ENCODE assay signal across 1 cellular context in the genomic region with DNA sequence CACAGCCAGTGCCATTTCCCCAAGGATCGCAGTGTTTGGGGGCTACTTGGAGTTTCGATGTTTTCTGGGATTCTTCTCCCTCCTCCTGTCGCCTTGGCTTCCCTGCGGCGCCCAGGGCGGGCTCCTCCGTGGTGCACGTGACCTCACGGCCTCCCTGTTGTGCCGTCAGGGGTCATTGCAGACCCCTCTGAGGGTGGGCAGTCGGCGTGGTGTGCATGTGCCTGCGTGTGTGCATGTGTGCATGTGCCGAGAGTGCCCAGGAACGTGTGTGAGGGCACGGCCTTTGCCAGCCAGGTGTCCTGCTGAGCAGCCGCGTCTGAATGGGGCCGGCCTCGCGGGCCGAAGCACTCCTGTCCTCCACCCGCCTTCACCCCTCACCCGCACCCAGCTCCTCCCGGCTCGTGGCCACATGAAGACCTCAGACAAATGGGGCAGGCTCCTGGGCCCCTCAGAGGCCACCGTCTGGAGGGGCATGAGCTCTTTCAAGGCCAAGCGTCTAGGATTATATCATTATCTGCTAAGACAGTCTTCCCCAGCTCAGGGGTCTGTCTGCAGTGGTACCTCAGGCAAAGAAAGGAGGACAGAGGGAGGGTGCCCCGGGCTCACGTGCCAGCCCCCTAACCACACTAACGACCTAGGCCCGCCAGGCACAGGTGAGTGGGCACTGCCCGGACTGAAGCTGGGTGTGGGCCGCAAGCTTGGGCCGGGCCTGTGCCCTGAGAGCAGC.
A peak's percentile ranks its signal among the peaks of the same experiment; 100 is the strongest.
TF ChIP-seq lines count a peak whose summit lies in the region.

No MANE protein-coding gene starts in this region.

TF ChIP-seq in HepG2, 621 proteins besides CTCF, POLR2A, EP300 and RAD21:
- TF ChIP-seq, protein P1, sequence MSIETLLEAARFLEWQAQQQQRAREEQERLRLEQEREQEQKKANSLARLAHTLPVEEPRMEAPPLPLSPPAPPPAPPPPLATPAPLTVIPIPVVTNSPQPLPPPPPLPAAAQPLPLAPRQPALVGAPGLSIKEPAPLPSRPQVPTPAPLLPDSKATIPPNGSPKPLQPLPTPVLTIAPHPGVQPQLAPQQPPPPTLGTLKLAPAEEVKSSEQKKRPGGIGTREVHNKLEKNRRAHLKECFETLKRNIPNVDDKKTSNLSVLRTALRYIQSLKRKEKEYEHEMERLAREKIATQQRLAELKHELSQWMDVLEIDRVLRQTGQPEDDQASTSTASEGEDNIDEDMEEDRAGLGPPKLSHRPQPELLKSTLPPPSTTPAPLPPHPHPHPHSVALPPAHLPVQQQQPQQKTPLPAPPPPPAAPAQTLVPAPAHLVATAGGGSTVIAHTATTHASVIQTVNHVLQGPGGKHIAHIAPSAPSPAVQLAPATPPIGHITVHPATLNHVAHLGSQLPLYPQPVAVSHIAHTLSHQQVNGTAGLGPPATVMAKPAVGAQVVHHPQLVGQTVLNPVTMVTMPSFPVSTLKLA (IDR thresholded peaks at IDR 0.05): peak; percentile 8; the same call in 1 of the 2 replicates
- TF ChIP-seq AHR (CRISPR knock-in tag; IDR thresholded peaks at IDR 0.05): no peak
